Comparison of ENCODE assay signal across 24 cellular contexts in genomic region chr20:51076841-51077543, GRCh38. TPM values are rescaled to one million over a fixed set of nuclear protein-coding genes. Genes with fewer than 3 reads are reported as not detected.
DNase-seq lines count a peak whose midpoint lies in the region; ATAC-seq and TF ChIP-seq lines count a peak whose summit lies in the region.
"Had no signal": no experiment of that assay in that cellular context is flagged by ENCODE, and none has a peak within 500 bp of the region (broad histone marks: within the 10 kb centered on the region; RNA-seq: fewer than 3 reads in every experiment).

No MANE protein-coding gene starts in this region.

- no peaks in the 10 kb centered on the region for H3K9me3 Mint-ChIP-seq in osteocyte (ENCODE audit: unreplicated experiment)
- no peaks in the 10 kb centered on the region for H3K9me3 Mint-ChIP-seq in activated T-helper 17 cell treated with anti-CD3 and anti-CD28 coated beads, Interleukin-2, amount 50 U/mL, for 72 hours
- H3K9me3 Mint-ChIP-seq: activated CD8-positive, alpha-beta T cell treated with anti-CD3 and anti-CD28 coated beads for 36 hours; central memory CD8-positive, alpha-beta T cell had no signal

- H3K4me1 ChIP-seq in SJCRH30 = no peaks in the 10 kb centered on the region
- H3K4me1 ChIP-seq: left lung, psoas muscle, testis had no signal

- peaks cover 2% of the 10 kb centered on the region for H3K4me1 Mint-ChIP-seq in osteocyte (ENCODE audit: unreplicated experiment)
- H3K4me1 Mint-ChIP-seq in activated T-helper 17 cell treated with anti-CD3 and anti-CD28 coated beads, Interleukin-2, amount 50 U/mL, for 72 hours = no peaks in the 10 kb centered on the region
- H3K4me1 Mint-ChIP-seq: CD4-positive, alpha-beta memory T cell; central memory CD8-positive, alpha-beta T cell; T-helper 17 cell had no signal

- H3K36me3 Mint-ChIP-seq in osteocyte (ENCODE audit: unreplicated experiment) = no peaks in the 10 kb centered on the region
- no peaks in the 10 kb centered on the region for H3K36me3 Mint-ChIP-seq in activated T-helper 17 cell treated with anti-CD3 and anti-CD28 coated beads, Interleukin-2, amount 50 U/mL, for 72 hours (ENCODE audit: low read depth)
- H3K36me3 Mint-ChIP-seq: CD4-positive, alpha-beta memory T cell had no signal

- H3K4me3 Mint-ChIP-seq in osteocyte (ENCODE audit: unreplicated experiment) = no peak overlapping the region
- no peak overlapping the region for H3K4me3 Mint-ChIP-seq in activated T-helper 17 cell treated with anti-CD3 and anti-CD28 coated beads, Interleukin-2, amount 50 U/mL, for 72 hours
- H3K4me3 Mint-ChIP-seq: activated CD8-positive, alpha-beta T cell treated with anti-CD3 and anti-CD28 coated beads for 36 hours; central memory CD8-positive, alpha-beta T cell; T-helper 17 cell had no signal

- ATAC-seq in activated T-helper 17 cell treated with anti-CD3 and anti-CD28 coated beads, Interleukin-2, amount 50 U/mL, for 72 hours (replicated peaks) = no peak
- ATAC-seq: activated CD8-positive, alpha-beta T cell treated with anti-CD3 and anti-CD28 coated beads for 36 hours; left lung; psoas muscle; SK-N-SH treated with all-trans-retinoic acid at 6 μM for 48 hours; T-helper 17 cell had no signal

- H3K9me3 ChIP-seq in SJCRH30 (replicated peaks) = no peaks in the 10 kb centered on the region
- H3K9me3 ChIP-seq: left lung, psoas muscle, testis had no signal

- H3K27ac ChIP-seq in SJCRH30 = no peak overlapping the region
- H3K27ac ChIP-seq: left lung, psoas muscle, testis had no signal

- peaks cover 68% of the 10 kb centered on the region for H3K27me3 Mint-ChIP-seq in osteocyte (ENCODE audit: unreplicated experiment)
- H3K27me3 Mint-ChIP-seq in activated T-helper 17 cell treated with anti-CD3 and anti-CD28 coated beads, Interleukin-2, amount 50 U/mL, for 72 hours = peaks cover 39% of the 10 kb centered on the region

- H3K27ac Mint-ChIP-seq in osteocyte (ENCODE audit: unreplicated experiment) = no peak overlapping the region
- no peak overlapping the region for H3K27ac Mint-ChIP-seq in activated T-helper 17 cell treated with anti-CD3 and anti-CD28 coated beads, Interleukin-2, amount 50 U/mL, for 72 hours
- H3K27ac Mint-ChIP-seq: activated CD8-positive, alpha-beta T cell treated with anti-CD3 and anti-CD28 coated beads for 36 hours; CD4-positive, alpha-beta memory T cell; T-helper 17 cell had no signal

- peak; percentile 14 for DNase-seq in NCI-H1092 treated with DMSO at 0.1 percent for 48 hours (lab: John Stamatoyannopoulos, UW)
- no peak for DNase-seq in NCI-H1092 (lab: John Stamatoyannopoulos, UW)
- DNase-seq in NCI-H1105 (lab: John Stamatoyannopoulos, UW) = peak; percentile 91
- peak; percentile 27 to 52 for DNase-seq in SJCRH30
- peak; percentile 34 for DNase-seq in islet precursor cell
- DNase-seq in G401 (ENCODE audit: low spot score) = no peak
- DNase-seq in osteocyte (ENCODE audit: extremely low spot score, unreplicated experiment) = no peak
- DNase-seq: activated CD8-positive, alpha-beta T cell treated with anti-CD3 and anti-CD28 coated beads for 36 hours; activated gamma-delta T cell; AML-193; CD4-positive, alpha-beta memory T cell; hypothalamus; left lung; mesendoderm; NCI-H2107; NCI-H82; psoas muscle; stimulated activated CD4-positive, alpha-beta T cell treated with anti-CD3 and anti-CD28 coated beads, Interleukin-15, amount 100 ng/mL, for 24 hours; stimulated activated naive CD4-positive, alpha-beta T cell; T-helper 17 cell; testis had no signal

- peaks cover 3% of the 10 kb centered on the region; the same call in 1 of the 2 replicates for H3K27me3 ChIP-seq in SJCRH30
- H3K27me3 ChIP-seq: testis had no signal

- no peak for TF ChIP-seq CTCF in osteocyte (IDR thresholded peaks at IDR 0.05)

- in situ Hi-C loops in G401 (cut with HindIII; ENCODE audit: low sequenced_read_pairs) = no loop called here

- H3K4me3 ChIP-seq in SJCRH30 = no peak overlapping the region
- H3K4me3 ChIP-seq: left lung, psoas muscle, testis had no signal

- H3K36me3 ChIP-seq in SJCRH30 = no peaks in the 10 kb centered on the region
- H3K36me3 ChIP-seq: left lung had no signal

RNA-seq across cellular contexts. Expression of gene KCNG1, which starts 54.1 kb away (rescaled TPM):
- total RNA-seq in SJCRH30 (2014; rRNA removed; shearing (Covaris generic)) = 7.4 and 9.3 TPM in 2 replicates
- 0.85 and 1.4 TPM in 2 replicates for total RNA-seq in G401 (2014; rRNA removed; shearing (Covaris generic))
- total RNA-seq in osteocyte = 6.3 and 6.9 TPM in 2 replicates
- total RNA-seq in activated T-helper 17 cell treated with anti-CD3 and anti-CD28 coated beads, Interleukin-2, amount 50 U/mL, for 72 hours = under 1 TPM; 0.28 to 0.42 TPM
- total RNA-seq: CD4-positive, alpha-beta memory T cell; psoas muscle had no signal

Comparison
In these comparisons a context has a peak if more than half of its experiments do, and no peak if none do; other contexts are left out.
1. DNase-seq: peak in NCI-H1092 treated with DMSO at 0.1 percent for 48 hours (single experiment), NCI-H1105 (single experiment), SJCRH30 (2 of 2) and islet precursor cell (single experiment); none in NCI-H1092 (single experiment), G401 (single experiment) and osteocyte (single experiment).